ENCODE assay signal across 1 cellular context in genomic region chr16:16928532-16929101, GRCh38.
TF ChIP-seq lines count a peak whose summit lies in the region.

No MANE protein-coding gene starts in this region.

TF ChIP-seq in K562, 482 proteins besides CTCF, POLR2A, EP300 and RAD21 (continued from another document):
- TF ChIP-seq CLOCK (CRISPR knock-in tag; IDR thresholded peaks at IDR 0.05; ENCODE audit: borderline replicate concordance) (no peak), ZNF232 (CRISPR knock-in tag; IDR thresholded peaks at IDR 0.05) (no peak), NR2C1 (IDR thresholded peaks at IDR 0.05) (no peak), NR2C1 (tag; IDR thresholded peaks at IDR 0.05) (peak; percentile 26; the same call in 1 of the 2 replicates), ZNF586 (CRISPR knock-in tag; conservative IDR thresholded peaks at IDR 0.05) (no peak), ZNF41 (CRISPR knock-in tag; conservative IDR thresholded peaks at IDR 0.05) (no peak), ARID2 (IDR thresholded peaks at IDR 0.05) (no peak), ATF6 (CRISPR knock-in tag; IDR thresholded peaks at IDR 0.05) (no peak), ZBTB40 (IDR thresholded peaks at IDR 0.05) (no peak), ZBTB40 (CRISPR knock-in tag; IDR thresholded peaks at IDR 0.05) (no peak), ZNF644 (tag; IDR thresholded peaks at IDR 0.05; ENCODE audit: low read depth) (no peak), TGIF2 (CRISPR knock-in tag; IDR thresholded peaks at IDR 0.05) (no peak), MAFG (tag; conservative IDR thresholded peaks at IDR 0.05) (peak; percentile 57), ZNF197 (CRISPR knock-in tag; IDR thresholded peaks at IDR 0.05; ENCODE audit: low read depth) (no peak), U2AF2 (optimal IDR thresholded peaks at IDR 0.05; ENCODE audit: low read depth, low read length) (no peak), ZNF766 (CRISPR knock-in tag; conservative IDR thresholded peaks at IDR 0.05) (no peak), ZNF217 (CRISPR knock-in tag; IDR thresholded peaks at IDR 0.05) (no peak), GATAD2A (IDR thresholded peaks at IDR 0.05) (no peak), PCBP2 (IDR thresholded peaks at IDR 0.05; ENCODE audit: low read depth, low read length, poor library complexity, severe bottlenecking) (no peak), DDX20 (tag; IDR thresholded peaks at IDR 0.05; ENCODE audit: low read depth) (no peak), ZNF408 (CRISPR knock-in tag; IDR thresholded peaks at IDR 0.05; ENCODE audit: low read depth) (no peak), FOXK1 (CRISPR knock-in tag; IDR thresholded peaks at IDR 0.05; ENCODE audit: borderline replicate concordance) (no peak), ZEB2 (IDR thresholded peaks at IDR 0.05) (no peak), ILF3 (IDR thresholded peaks at IDR 0.05; ENCODE audit: borderline replicate concordance) (no peak)
TF ChIP-seq in K562: peak in this region for 12.
